20 cellular contexts compared by ENCODE assay signal in the genomic region with DNA sequence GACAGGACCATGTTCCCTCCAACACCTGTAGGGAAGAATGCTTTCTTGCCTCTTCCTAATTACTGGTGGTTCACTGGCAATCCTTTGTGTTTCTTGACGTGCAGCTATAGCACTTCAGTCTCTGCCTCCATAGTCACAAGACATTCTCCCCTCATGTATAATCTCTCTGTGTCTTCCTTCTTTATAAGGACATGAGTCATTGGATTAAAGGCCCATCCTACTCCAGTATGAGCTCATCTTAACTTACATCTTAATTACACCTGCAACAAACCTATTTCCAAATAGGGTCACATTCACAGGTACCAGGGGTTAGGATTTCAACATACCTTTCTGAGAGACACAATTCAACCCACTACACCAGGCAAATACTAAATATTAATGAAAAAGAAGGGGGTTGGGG.
A peak's percentile ranks its signal among the peaks of the same experiment; 100 is the strongest.
DNase-seq lines count a peak whose midpoint lies in the region; ATAC-seq and TF ChIP-seq lines count a peak whose summit lies in the region.
"Had no signal": no experiment of that assay in that cellular context is flagged by ENCODE, and none has a peak within 500 bp of the region (broad histone marks: within the 10 kb centered on the region; RNA-seq: fewer than 3 reads in every experiment).

No MANE protein-coding gene starts in this region.

- peak overlapping the region; percentile 48; the same call in 1 of the 2 replicates for H3K27ac Mint-ChIP-seq in WTC11
- H3K27ac Mint-ChIP-seq: CD8-positive, alpha-beta T cell had no signal

- peak; percentile 5 for DNase-seq in DMS53 (lab: John Stamatoyannopoulos, UW)
- DNase-seq in DMS53 treated with DMSO at 0.1 percent for 48 hours (lab: John Stamatoyannopoulos, UW; ENCODE audit: unreplicated experiment): no peak
- DNase-seq in HT1080 (ENCODE audit: low read depth): peak; percentile 40
- no peak for DNase-seq in WTC11 (ENCODE audit: low spot score)
- peak; percentile 2 for DNase-seq in kidney tubule cell (ENCODE audit: low spot score)
- DNase-seq in CD1c-positive myeloid dendritic cell (ENCODE audit: extremely low spot score): no peak
- DNase-seq in stimulated activated CD4-positive, alpha-beta T cell treated with anti-CD3 and anti-CD28 coated beads, Interleukin-15, amount 100 ng/mL, for 24 hours: no peak
- DNase-seq: Calu3; CD8-positive, alpha-beta T cell; DMS79; H9; NCI-H1105; NCI-H146; NCI-H2029; NCI-H2171; NCI-H345; NCI-H524; Right ventricle myocardium superior had no signal

- POLR2A ChIA-PET in WTC11 (lab: Charles Lee): no interaction called here

- CTCF ChIA-PET in WTC11 (lab: Charles Lee): no interaction called here

- peaks cover 2% of the 10 kb centered on the region for H3K9me3 Mint-ChIP-seq in WTC11

- ATAC-seq in WTC11 (no peak), HG02884 (IDR thresholded peaks at IDR 0.05; ENCODE audit: unreplicated experiment) (no peak)
- ATAC-seq: CD8-positive, alpha-beta T cell; GM12878 had no signal

- H3K36me3 Mint-ChIP-seq in WTC11: peaks cover 10% of the 10 kb centered on the region

- H3K27me3 Mint-ChIP-seq in WTC11 (ENCODE audit: low read depth): no peaks in the 10 kb centered on the region

- no peak for TF ChIP-seq CTCF in WTC11 (IDR thresholded peaks at IDR 0.05)

- peaks cover 4% of the 10 kb centered on the region for H3K4me1 Mint-ChIP-seq in WTC11

- no peak overlapping the region for H3K4me3 Mint-ChIP-seq in WTC11
- H3K4me3 Mint-ChIP-seq: CD8-positive, alpha-beta T cell; H9 had no signal

TF ChIP-seq in WTC11, 78 proteins besides CTCF, POLR2A, EP300 and RAD21:
- TF ChIP-seq SMAD4 (CRISPR knock-in tag; IDR thresholded peaks at IDR 0.05) (no peak), ZNF138 (CRISPR knock-in tag; conservative IDR thresholded peaks at IDR 0.05) (no peak), ZNF263 (CRISPR knock-in tag; IDR thresholded peaks at IDR 0.05; ENCODE audit: low read depth) (no peak), GABPB1 (CRISPR knock-in tag; IDR thresholded peaks at IDR 0.05) (no peak), PRRX2 (CRISPR knock-in tag; IDR thresholded peaks at IDR 0.05) (no peak), ATF1 (CRISPR knock-in tag; IDR thresholded peaks at IDR 0.05) (no peak), NFATC4 (CRISPR knock-in tag; IDR thresholded peaks at IDR 0.05) (no peak), TCF7 (CRISPR knock-in tag; IDR thresholded peaks at IDR 0.05; ENCODE audit: low read depth) (no peak), ZNF416 (CRISPR knock-in tag; IDR thresholded peaks at IDR 0.05) (no peak), GTF2I (CRISPR knock-in tag; conservative IDR thresholded peaks at IDR 0.05) (no peak), GRHL2 (CRISPR knock-in tag; IDR thresholded peaks at IDR 0.05; ENCODE audit: insufficient replicate concordance, severe bottlenecking) (no peak)
- TF ChIP-seq, protein P1, sequence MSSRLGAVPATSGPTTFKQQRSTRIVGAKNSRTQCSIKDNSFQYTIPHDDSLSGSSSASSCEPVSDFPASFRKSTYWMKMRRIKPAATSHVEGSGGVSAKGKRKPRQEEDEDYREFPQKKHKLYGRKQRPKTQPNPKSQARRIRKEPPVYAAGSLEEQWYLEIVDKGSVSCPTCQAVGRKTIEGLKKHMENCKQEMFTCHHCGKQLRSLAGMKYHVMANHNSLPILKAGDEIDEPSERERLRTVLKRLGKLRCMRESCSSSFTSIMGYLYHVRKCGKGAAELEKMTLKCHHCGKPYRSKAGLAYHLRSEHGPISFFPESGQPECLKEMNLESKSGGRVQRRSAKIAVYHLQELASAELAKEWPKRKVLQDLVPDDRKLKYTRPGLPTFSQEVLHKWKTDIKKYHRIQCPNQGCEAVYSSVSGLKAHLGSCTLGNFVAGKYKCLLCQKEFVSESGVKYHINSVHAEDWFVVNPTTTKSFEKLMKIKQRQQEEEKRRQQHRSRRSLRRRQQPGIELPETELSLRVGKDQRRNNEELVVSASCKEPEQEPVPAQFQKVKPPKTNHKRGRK (CRISPR knock-in tag; IDR thresholded peaks at IDR 0.05; ENCODE audit: borderline replicate concordance): no peak
- TF ChIP-seq, protein P2, sequence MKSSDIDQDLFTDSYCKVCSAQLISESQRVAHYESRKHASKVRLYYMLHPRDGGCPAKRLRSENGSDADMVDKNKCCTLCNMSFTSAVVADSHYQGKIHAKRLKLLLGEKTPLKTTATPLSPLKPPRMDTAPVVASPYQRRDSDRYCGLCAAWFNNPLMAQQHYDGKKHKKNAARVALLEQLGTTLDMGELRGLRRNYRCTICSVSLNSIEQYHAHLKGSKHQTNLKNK (CRISPR knock-in tag; IDR thresholded peaks at IDR 0.05): no peak
- TF ChIP-seq, protein P3, sequence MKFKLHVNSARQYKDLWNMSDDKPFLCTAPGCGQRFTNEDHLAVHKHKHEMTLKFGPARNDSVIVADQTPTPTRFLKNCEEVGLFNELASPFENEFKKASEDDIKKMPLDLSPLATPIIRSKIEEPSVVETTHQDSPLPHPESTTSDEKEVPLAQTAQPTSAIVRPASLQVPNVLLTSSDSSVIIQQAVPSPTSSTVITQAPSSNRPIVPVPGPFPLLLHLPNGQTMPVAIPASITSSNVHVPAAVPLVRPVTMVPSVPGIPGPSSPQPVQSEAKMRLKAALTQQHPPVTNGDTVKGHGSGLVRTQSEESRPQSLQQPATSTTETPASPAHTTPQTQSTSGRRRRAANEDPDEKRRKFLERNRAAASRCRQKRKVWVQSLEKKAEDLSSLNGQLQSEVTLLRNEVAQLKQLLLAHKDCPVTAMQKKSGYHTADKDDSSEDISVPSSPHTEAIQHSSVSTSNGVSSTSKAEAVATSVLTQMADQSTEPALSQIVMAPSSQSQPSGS (CRISPR knock-in tag; IDR thresholded peaks at IDR 0.05; ENCODE audit: borderline replicate concordance, low read depth): no peak
- TF ChIP-seq, protein P4, sequence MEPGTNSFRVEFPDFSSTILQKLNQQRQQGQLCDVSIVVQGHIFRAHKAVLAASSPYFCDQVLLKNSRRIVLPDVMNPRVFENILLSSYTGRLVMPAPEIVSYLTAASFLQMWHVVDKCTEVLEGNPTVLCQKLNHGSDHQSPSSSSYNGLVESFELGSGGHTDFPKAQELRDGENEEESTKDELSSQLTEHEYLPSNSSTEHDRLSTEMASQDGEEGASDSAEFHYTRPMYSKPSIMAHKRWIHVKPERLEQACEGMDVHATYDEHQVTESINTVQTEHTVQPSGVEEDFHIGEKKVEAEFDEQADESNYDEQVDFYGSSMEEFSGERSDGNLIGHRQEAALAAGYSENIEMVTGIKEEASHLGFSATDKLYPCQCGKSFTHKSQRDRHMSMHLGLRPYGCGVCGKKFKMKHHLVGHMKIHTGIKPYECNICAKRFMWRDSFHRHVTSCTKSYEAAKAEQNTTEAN (CRISPR knock-in tag; IDR thresholded peaks at IDR 0.05): no peak

Comparison
In these comparisons a context has a peak if more than half of its experiments do, and no peak if none do; other contexts are left out.
1. DNase-seq: peak in DMS53 (single experiment), HT1080 (single experiment) and kidney tubule cell (single experiment); none in DMS53 treated with DMSO at 0.1 percent for 48 hours (single experiment), WTC11 (single experiment), CD1c-positive myeloid dendritic cell (single experiment) and stimulated activated CD4-positive, alpha-beta T cell treated with anti-CD3 and anti-CD28 coated beads, Interleukin-15, amount 100 ng/mL, for 24 hours (single experiment).